1 cellular context compared by ENCODE assay signal in the genomic region with DNA sequence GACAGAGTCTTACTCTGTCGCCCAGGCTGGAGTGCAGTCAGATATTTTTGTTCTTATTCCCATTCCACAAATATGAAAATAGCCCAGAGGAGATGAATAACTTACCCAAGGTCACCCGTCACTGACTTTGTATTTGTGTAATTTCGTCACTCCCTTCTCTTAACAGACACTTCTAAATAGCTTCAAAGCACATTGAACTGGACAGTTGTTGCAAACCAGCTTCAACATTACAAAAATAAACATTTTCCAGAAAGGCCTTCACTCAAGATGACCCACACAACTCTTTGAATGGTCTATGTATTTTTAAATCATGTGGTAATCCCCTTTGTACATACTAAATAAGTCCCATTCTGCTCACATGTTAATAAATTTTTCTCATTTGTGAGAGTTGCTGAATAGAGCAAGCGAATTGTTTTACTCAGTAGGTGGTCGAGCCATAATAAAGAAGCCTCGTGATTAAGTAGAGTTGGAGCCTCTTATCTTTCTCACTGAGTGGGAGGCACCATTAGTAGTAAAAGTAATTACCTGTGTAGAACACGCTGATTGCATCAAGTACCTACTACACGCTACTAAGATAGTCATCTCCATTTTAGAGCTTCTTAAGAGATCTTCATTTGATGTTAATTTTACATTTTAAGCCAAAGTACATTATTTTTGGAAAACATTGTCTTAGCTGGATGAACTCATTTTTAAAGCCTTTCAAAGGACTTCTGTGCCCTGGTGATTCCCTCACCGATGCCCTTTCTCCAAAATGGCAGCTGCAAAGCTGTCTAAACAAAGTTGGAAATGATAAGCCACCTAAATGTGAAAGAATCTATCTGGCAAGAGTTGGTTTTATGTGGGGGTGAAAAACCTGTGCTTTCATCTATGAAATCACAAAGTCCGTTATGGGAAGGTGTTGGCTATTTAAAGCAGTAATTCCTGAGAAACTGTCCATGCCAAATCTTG.
TF ChIP-seq lines count a peak whose summit lies in the region.

No MANE protein-coding gene starts in this region.

TF ChIP-seq in SK-N-SH, 30 proteins besides CTCF, POLR2A, EP300 and RAD21 (continued from another document):
- no peak for TF ChIP-seq RFX5 (IDR thresholded peaks at IDR 0.05; ENCODE audit: low read length)
- TF ChIP-seq NRF1 (IDR thresholded peaks at IDR 0.05; ENCODE audit: low read depth, low read length) = no peak
- TF ChIP-seq SIN3A (IDR thresholded peaks at IDR 0.05; ENCODE audit: borderline replicate concordance, low read depth, low read length) = no peak
- no peak for TF ChIP-seq GATA2 (CRISPR knock-in tag; IDR thresholded peaks at IDR 0.05)
- TF ChIP-seq TCF12 (IDR thresholded peaks at IDR 0.05) = no peak
- TF ChIP-seq MEF2A (IDR thresholded peaks at IDR 0.05; ENCODE audit: borderline replicate concordance, low read depth) = no peak
- TF ChIP-seq GABPA (IDR thresholded peaks at IDR 0.05; ENCODE audit: low read depth) = no peak
- no peak for TF ChIP-seq FOXM1 (IDR thresholded peaks at IDR 0.05; ENCODE audit: low read depth)
- no peak for TF ChIP-seq YY1 (IDR thresholded peaks at IDR 0.05; ENCODE audit: low read depth)
- TF ChIP-seq, protein P1, sequence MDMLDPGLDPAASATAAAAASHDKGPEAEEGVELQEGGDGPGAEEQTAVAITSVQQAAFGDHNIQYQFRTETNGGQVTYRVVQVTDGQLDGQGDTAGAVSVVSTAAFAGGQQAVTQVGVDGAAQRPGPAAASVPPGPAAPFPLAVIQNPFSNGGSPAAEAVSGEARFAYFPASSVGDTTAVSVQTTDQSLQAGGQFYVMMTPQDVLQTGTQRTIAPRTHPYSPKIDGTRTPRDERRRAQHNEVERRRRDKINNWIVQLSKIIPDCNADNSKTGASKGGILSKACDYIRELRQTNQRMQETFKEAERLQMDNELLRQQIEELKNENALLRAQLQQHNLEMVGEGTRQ (IDR thresholded peaks at IDR 0.05; ENCODE audit: borderline replicate concordance, low read depth, low read length) = no peak
